5 cellular contexts compared by ENCODE assay signal in the genomic region with DNA sequence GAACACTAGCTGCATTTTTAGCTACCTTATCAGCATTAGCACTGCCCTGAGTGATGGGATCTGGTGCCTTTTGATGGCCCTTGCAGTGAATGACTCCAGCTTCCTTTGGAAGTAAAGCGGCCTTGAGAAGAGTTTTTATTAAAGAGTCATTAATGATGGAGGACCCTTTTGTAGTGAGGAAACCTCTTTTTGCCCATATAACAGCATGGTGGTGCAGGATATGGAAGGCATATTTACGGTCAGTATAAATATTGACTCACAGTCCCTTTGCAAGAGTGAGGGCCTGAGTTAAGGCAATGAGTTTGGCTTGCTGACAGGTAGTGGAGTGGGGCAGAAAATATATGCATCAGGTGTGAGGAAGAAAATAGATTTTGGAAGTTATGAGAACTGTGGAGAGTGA.
A peak's percentile ranks its signal among the peaks of the same experiment; 100 is the strongest.
DNase-seq lines count a peak whose midpoint lies in the region; ATAC-seq, FAIRE-seq and TF ChIP-seq lines count a peak whose summit lies in the region.
"Not testable (repeated sequence)": the region's sequence is repeated elsewhere in the genome, so short reads cannot be mapped to it uniquely, and the experiment has no call there.

No MANE protein-coding gene starts in this region.

- not testable (repeated sequence) for FAIRE-seq in GM12878 (lab: Jason Lieb, UNC); K562 (lab: Jason Lieb, UNC)

- RAD21 ChIA-PET in HCT116 (lab: Charles Lee; ENCODE audit: low non-redundant PET in 1 of 2, low total read pairs in 2 of 2, uncharacterized antibody in 2 of 2, unreplicated experiment in 2 of 2); GM12878 (lab: Charles Lee; ENCODE audit: unreplicated experiment): not testable (repeated sequence)

- H3K36me3 ChIP-seq in HCT116 (ENCODE audit: control insufficient read depth in 1 of 2, insufficient read depth in 2 of 2, low read length in 2 of 2); HEK293 (ENCODE audit: control insufficient read depth in 2 of 2, insufficient read depth in 1 of 2, low read length in 2 of 2); GM12878 (ENCODE audit: control insufficient read depth in 2 of 2, insufficient read depth in 2 of 2, low read length in 1 of 2); K562 (ENCODE audit: control insufficient read depth, insufficient read depth, low read length): not testable (repeated sequence)

- not testable (repeated sequence) for H3K4me3 ChIP-seq in HCT116 (replicated peaks in 1 of 2; ENCODE audit: low read depth in 1 of 2, low read length in 2 of 2); HEK293 (ENCODE audit: low read depth, low read length); GM12878; K562

- TF ChIP-seq RAD21 in HCT116 (IDR thresholded peaks at IDR 0.05; ENCODE audit: low read depth); GM12878 (IDR thresholded peaks at IDR 0.05; ENCODE audit: insufficient read depth, low read depth, low read length); K562 (CRISPR knock-in tag; conservative IDR thresholded peaks at IDR 0.05 in 1 of 2, IDR thresholded peaks at IDR 0.05 in 1 of 2): not testable (repeated sequence)

- not testable (repeated sequence) for H4K20me1 ChIP-seq in HCT116 (ENCODE audit: insufficient read depth); GM12878 (ENCODE audit: control insufficient read depth, insufficient read depth); K562 (replicated peaks; ENCODE audit: control insufficient read depth, insufficient read depth, low read length)

- H3K27me3 ChIP-seq in HCT116 (ENCODE audit: insufficient read depth, low read length); GM12878 (replicated peaks in 1 of 2; ENCODE audit: control insufficient read depth in 2 of 2, insufficient read depth in 2 of 2, low read length in 1 of 2); K562 (ENCODE audit: control insufficient read depth in 2 of 2, insufficient read depth in 2 of 2, low read length in 2 of 2): not testable (repeated sequence)

- not testable (repeated sequence) for H3K4me2 ChIP-seq in HCT116 (ENCODE audit: low read length); GM12878 (ENCODE audit: control insufficient read depth, insufficient read depth); K562 (ENCODE audit: insufficient read depth, low read length)

- not testable (repeated sequence) for H3K9ac ChIP-seq in HCT116 (ENCODE audit: low read length); GM12878 (ENCODE audit: control insufficient read depth, insufficient read depth, low read length); K562 (ENCODE audit: insufficient read depth in 1 of 2, low read depth in 2 of 2, low read length in 2 of 2)

- TF ChIP-seq CTCF in HCT116 (IDR thresholded peaks at IDR 0.05 in 2 of 3, conservative IDR thresholded peaks at IDR 0.05 in 1 of 3; ENCODE audit: borderline replicate concordance in 1 of 3, insufficient read depth in 1 of 3, low read depth in 2 of 3, low read length in 2 of 3); HEK293 (tag by site-specific recombination; IDR thresholded peaks at IDR 0.05); GM12878 (IDR thresholded peaks at IDR 0.05 in 2 of 3, conservative IDR thresholded peaks at IDR 0.05 in 1 of 3; ENCODE audit: control insufficient read depth in 2 of 3, extremely low read depth in 1 of 3, insufficient read depth in 1 of 3, low read depth in 3 of 3, low read length in 3 of 3); K562 (IDR thresholded peaks at IDR 0.05 in 2 of 3, conservative IDR thresholded peaks at IDR 0.05 in 1 of 3; ENCODE audit: insufficient read depth in 2 of 3, low read depth in 1 of 3, low read length in 3 of 3): not testable (repeated sequence)

- TF ChIP-seq EP300 in GM12878 (IDR thresholded peaks at IDR 0.05; ENCODE audit: borderline replicate concordance in 1 of 2, control insufficient read depth in 1 of 2, low read depth in 2 of 2, low read length in 2 of 2); K562 (IDR thresholded peaks at IDR 0.05; ENCODE audit: low read length): not testable (repeated sequence)

- H3K27ac ChIP-seq in HCT116 (ENCODE audit: low read depth, low read length); HEK293 (ENCODE audit: extremely low read depth, low read depth, low read length); GM12878 (ENCODE audit: control insufficient read depth, insufficient read depth); K562 (ENCODE audit: extremely low read depth, low read depth, low read length): not testable (repeated sequence)

- SMC1A ChIA-PET in GM12878 (lab: Charles Lee; ENCODE audit: uncharacterized antibody, unreplicated experiment): not testable (repeated sequence)

- not testable (repeated sequence) for H3K79me2 ChIP-seq in HCT116 (ENCODE audit: insufficient read depth, low read length); GM12878 (ENCODE audit: control insufficient read depth, insufficient read depth, low read length); K562 (ENCODE audit: control insufficient read depth, insufficient read depth, low read length)

- not testable (repeated sequence) for H3K9me2 ChIP-seq in HCT116 (ENCODE audit: insufficient read depth)

- in situ Hi-C loops in Caki2 (cut with HindIII; ENCODE audit: low pct_unique_long_range_greater_than_20kb, low sequenced_read_pairs); GM12878 (cut with MboI); K562 (cut with MboI): not testable (repeated sequence)

- not testable (repeated sequence) for H3K9me1 ChIP-seq in K562 (ENCODE audit: control insufficient read depth, insufficient read depth, low read length)

- not testable (repeated sequence) for H2AFZ ChIP-seq in HCT116 (ENCODE audit: low read depth, low read length, poor library complexity, severe bottlenecking); GM12878 (ENCODE audit: control insufficient read depth, low read depth, low read length); K562 (ENCODE audit: low read depth, low read length)

- ATAC-seq in HCT116, GM12878, K562: not testable (repeated sequence)

- intact Hi-C loops in HCT116 (cut with micrococcal nuclease); GM12878 (cut with micrococcal nuclease; ENCODE audit: unreplicated experiment); K562 (cut with micrococcal nuclease): not testable (repeated sequence)

- not testable (repeated sequence) for H3K4me1 ChIP-seq in HCT116 (ENCODE audit: control insufficient read depth in 1 of 2, insufficient read depth in 2 of 2, low read length in 2 of 2); HEK293 (ENCODE audit: control insufficient read depth, insufficient read depth, low read length); GM12878 (ENCODE audit: control insufficient read depth, insufficient read depth, low read length); K562 (replicated peaks in 1 of 2; ENCODE audit: control insufficient read depth in 2 of 2, insufficient read depth in 2 of 2, low read length in 2 of 2)

- BruUV-seq in HCT116 (replicated peaks; lab: Mats Ljungman, UMichigan); GM12878 (replicated peaks; lab: Mats Ljungman, UMichigan); K562 (replicated peaks; lab: Mats Ljungman, UMichigan): not testable (repeated sequence)

- DNase-seq in Caki2 (ENCODE audit: low read depth): peak; percentile 11
- not testable (repeated sequence) for DNase-seq in HCT116 (ENCODE audit: low read depth, low spot score); GM12878 (ENCODE audit: low read depth, low spot score); K562 (ENCODE audit: extremely low read depth in 1 of 4, low spot score in 3 of 4)

- CTCF ChIA-PET in HCT116 (lab: Charles Lee); GM12878 (lab: Yijun Ruan, JAX); K562 (lab: Yijun Ruan, JAX; ENCODE audit: low intra/inter-chr PET ratio): not testable (repeated sequence)
- CTCF ChIA-PET in HEK293 (lab: Yijun Ruan, JAX): interaction anchor here (0.7 kb wide), 1 partner anchor 11 kb away, joined by 3 read pairs; no protein-coding TSS in a partner anchor

- not testable (repeated sequence) for TF ChIP-seq POLR2A in HCT116 (IDR thresholded peaks at IDR 0.05; ENCODE audit: borderline replicate concordance, extremely low read depth, insufficient read depth, insufficient read length); GM12878 (IDR thresholded peaks at IDR 0.05; ENCODE audit: low read depth, low read length); K562 (conservative IDR thresholded peaks at IDR 0.05)

- POLR2A ChIA-PET in HCT116 (lab: Charles Lee); HEK293 (lab: Yijun Ruan, JAX); GM12878 (lab: Charles Lee); K562 (lab: Yijun Ruan, JAX): not testable (repeated sequence)

- not testable (repeated sequence) for H3K9me3 ChIP-seq in HCT116 (ENCODE audit: control insufficient read depth in 1 of 2, insufficient read depth in 1 of 2, low read depth in 1 of 2, low read length in 2 of 2); HEK293 (ENCODE audit: control insufficient read depth, insufficient read depth, low read depth, low read length); GM12878 (replicated peaks; ENCODE audit: control insufficient read depth, insufficient read depth, low read length); K562 (replicated peaks; ENCODE audit: control insufficient read depth, insufficient read depth, low read depth, low read length)

- WGBS in GM12878 (ENCODE audit: insufficient coverage, insufficient replicate concordance, low lambda C conversion rate, missing lambda C conversion rate): 54% methylated on average over 2 of the region's 2 CpGs
- WGBS in K562 (ENCODE audit: insufficient coverage, low coverage, missing lambda C conversion rate): 9% methylated on average over 2 of the region's 2 CpGs

TF ChIP-seq in HEK293, 187 proteins besides CTCF, POLR2A, EP300 and RAD21:
- TF ChIP-seq ZNF600 (tag by site-specific recombination; IDR thresholded peaks at IDR 0.05): peak; percentile 84
TF ChIP-seq in HEK293: peak in this region for 1; not testable (repeated sequence) for 186.
